Comparison of ENCODE assay signal across 8 cellular contexts in the genomic region with DNA sequence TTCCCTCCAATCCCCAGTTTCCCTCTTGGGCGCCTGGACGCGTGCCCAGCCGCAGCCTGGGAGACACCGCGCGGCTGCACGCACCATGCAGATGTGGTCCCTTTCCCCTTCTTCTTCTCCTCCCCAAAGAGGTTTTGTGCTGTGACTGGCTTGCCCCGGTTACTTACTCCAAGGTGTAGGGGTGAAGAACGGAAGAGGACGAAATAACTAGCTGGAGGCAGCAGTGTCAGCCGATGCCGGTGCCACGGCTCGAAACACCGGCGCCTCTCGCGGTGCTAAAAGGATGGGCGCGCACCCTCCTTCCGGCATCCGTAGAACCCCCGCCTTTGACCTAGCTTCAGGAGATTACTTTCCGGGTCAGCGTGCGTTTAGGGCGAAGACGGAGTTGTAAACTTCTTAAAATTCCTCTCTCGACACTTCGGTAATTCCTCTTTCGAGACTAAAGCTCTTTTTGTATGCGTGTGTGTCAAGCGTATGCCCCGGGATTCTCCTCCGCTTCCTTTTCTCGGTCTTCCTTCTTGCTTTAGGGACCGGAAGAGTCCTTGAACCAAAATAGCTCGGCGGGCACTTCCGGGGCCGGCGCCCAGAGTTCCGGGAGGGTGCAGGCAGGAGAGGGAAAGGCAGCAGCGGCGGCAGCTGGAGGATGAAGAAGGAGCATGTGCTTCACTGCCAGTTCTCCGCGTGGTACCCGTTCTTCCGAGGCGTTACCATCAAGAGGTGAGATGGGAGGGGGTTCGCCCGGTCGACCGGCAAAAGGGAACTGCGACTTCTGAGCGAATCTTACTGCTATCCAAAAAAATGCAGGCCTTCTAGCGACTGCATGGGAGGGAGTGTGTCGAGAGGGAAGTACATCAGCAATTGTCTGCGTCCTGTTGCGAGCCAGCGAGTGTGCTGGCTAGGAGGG. TPM values are rescaled to one million over a fixed set of nuclear protein-coding genes. Genes with fewer than 3 reads are reported as not detected.
DNase-seq lines count a peak whose midpoint lies in the region; ATAC-seq and TF ChIP-seq lines count a peak whose summit lies in the region.

A gene with protein sequence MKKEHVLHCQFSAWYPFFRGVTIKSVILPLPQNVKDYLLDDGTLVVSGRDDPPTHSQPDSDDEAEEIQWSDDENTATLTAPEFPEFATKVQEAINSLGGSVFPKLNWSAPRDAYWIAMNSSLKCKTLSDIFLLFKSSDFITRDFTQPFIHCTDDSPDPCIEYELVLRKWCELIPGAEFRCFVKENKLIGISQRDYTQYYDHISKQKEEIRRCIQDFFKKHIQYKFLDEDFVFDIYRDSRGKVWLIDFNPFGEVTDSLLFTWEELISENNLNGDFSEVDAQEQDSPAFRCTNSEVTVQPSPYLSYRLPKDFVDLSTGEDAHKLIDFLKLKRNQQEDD (plus strand): TSS at position 586 of the 904 bp plus-strand sequence. CDS start 58 bp downstream, at position 644.
A gene (minus strand): TSS at position 289 of the 904 bp plus-strand sequence. CDS start 9,600 bp downstream, outside the sequence.

- peak within 1 kb of the TSS; percentile 97 for H2AFZ ChIP-seq in osteoblast (ENCODE audit: low read length)

- peaks cover 14% of the 10 kb centered on the region for H3K36me3 Mint-ChIP-seq in activated naive CD8-positive, alpha-beta T cell
- no peaks in the 10 kb centered on the region for H3K36me3 Mint-ChIP-seq in glutamatergic neuron (ENCODE audit: unreplicated experiment)

- TF ChIP-seq CTCF in glutamatergic neuron (IDR thresholded peaks at IDR 0.05; ENCODE audit: partially characterized antibody, unreplicated experiment): no peak
- no peak for TF ChIP-seq CTCF in osteoblast (IDR thresholded peaks at IDR 0.05; ENCODE audit: extremely low read depth, low read depth, low read length)
- peak in 2 of 3 experiments; percentile 5 to 16 for TF ChIP-seq CTCF in testis (IDR thresholded peaks at IDR 0.05)

- TF ChIP-seq POLR2A in GM10847 (IDR thresholded peaks at IDR 0.05; ENCODE audit: extremely low read depth, insufficient read length) (peak; percentile 28), testis (IDR thresholded peaks at IDR 0.05) (no peak)

- H3K9me3 ChIP-seq in osteoblast (ENCODE audit: low read depth, low read length) (no peaks in the 10 kb centered on the region), testis (no peaks in the 10 kb centered on the region)

- no peaks in the 10 kb centered on the region for H3K9me3 Mint-ChIP-seq in activated naive CD8-positive, alpha-beta T cell (ENCODE audit: low read depth)
- H3K9me3 Mint-ChIP-seq in glutamatergic neuron (ENCODE audit: unreplicated experiment): peaks cover 12% of the 10 kb centered on the region

- peaks cover 3% of the 10 kb centered on the region for H4K20me1 ChIP-seq in osteoblast (ENCODE audit: insufficient read depth, low read length)

- H3K27ac Mint-ChIP-seq in activated naive CD8-positive, alpha-beta T cell: peak within 1 kb of the TSS; percentile 99
- peak within 1 kb of the TSS; percentile 99 for H3K27ac Mint-ChIP-seq in glutamatergic neuron (ENCODE audit: unreplicated experiment)

- peak within 1 kb of the TSS; percentile 81 for H3K4me3 ChIP-seq in osteoblast (ENCODE audit: insufficient read depth, low read length)
- H3K4me3 ChIP-seq in testis: peak within 1 kb of the TSS; percentile 75 to 91

- H3K4me1 ChIP-seq in osteoblast (ENCODE audit: insufficient read depth, low read length): peaks cover 28% of the 10 kb centered on the region
- peaks cover 5% of the 10 kb centered on the region for H3K4me1 ChIP-seq in testis

- peaks cover 9% of the 10 kb centered on the region for H3K36me3 ChIP-seq in osteoblast (ENCODE audit: insufficient read depth, low read length)
- no peaks in the 10 kb centered on the region for H3K36me3 ChIP-seq in testis (ENCODE audit: low read depth, missing control alignments)

- DNase-seq in NCI-H1092 treated with DMSO at 0.1 percent for 48 hours (lab: John Stamatoyannopoulos, UW) (peak; percentile 91), SKM-1 treated with dmso at 0.1 percent for 144 hours (lab: John Stamatoyannopoulos, UW; ENCODE audit: unreplicated experiment) (peak; percentile 71), glutamatergic neuron (peak; percentile 87), osteoblast (ENCODE audit: insufficient read length, low spot score, missing footprints) (peak; percentile 89), testis (peak; percentile 95)

- no peaks in the 10 kb centered on the region for H3K27me3 ChIP-seq in osteoblast (ENCODE audit: insufficient read depth, low read length)
- no peaks in the 10 kb centered on the region for H3K27me3 ChIP-seq in testis

- peak within 1 kb of the TSS; percentile 96 for H3K27ac ChIP-seq in osteoblast (ENCODE audit: low read depth, low read length)
- peak within 1 kb of the TSS; percentile 94 to 95 for H3K27ac ChIP-seq in testis

- intact Hi-C loops in testis (cut with DNase I; ENCODE audit: low total_unique reads): no loop called here

- H3K4me3 Mint-ChIP-seq in activated naive CD8-positive, alpha-beta T cell: peak within 1 kb of the TSS; percentile 100
- H3K4me3 Mint-ChIP-seq in glutamatergic neuron (ENCODE audit: unreplicated experiment): peak within 1 kb of the TSS; percentile 99

- H3K79me2 ChIP-seq in osteoblast (ENCODE audit: insufficient read depth, low read length): peaks cover 79% of the 10 kb centered on the region

- ATAC-seq in HG02623 (IDR thresholded peaks at IDR 0.05; ENCODE audit: unreplicated experiment): peak; percentile 87

- WGBS in testis, 2 donors: 0% methylated on average over 57 to 62 of the region's 62 CpGs

- H3K27me3 Mint-ChIP-seq in activated naive CD8-positive, alpha-beta T cell: no peaks in the 10 kb centered on the region
- H3K27me3 Mint-ChIP-seq in glutamatergic neuron (ENCODE audit: unreplicated experiment): peaks cover 6% of the 10 kb centered on the region

- peak within 1 kb of the TSS; percentile 89 for H3K4me2 ChIP-seq in osteoblast (ENCODE audit: insufficient read depth, low read length)

- H3K4me1 Mint-ChIP-seq in activated naive CD8-positive, alpha-beta T cell (ENCODE audit: low read depth): peaks cover 58% of the 10 kb centered on the region
- H3K4me1 Mint-ChIP-seq in glutamatergic neuron (ENCODE audit: low read depth, unreplicated experiment): peaks cover 11% of the 10 kb centered on the region

RNA-seq across cellular contexts. Expression of the first gene that starts in this region (rescaled TPM):
- total RNA-seq in glutamatergic neuron (ENCODE audit: unreplicated experiment) (76.0 TPM), osteoblast (86.9 and 96.9 TPM in 2 replicates), testis (10 to 100 TPM; 62.4 to 71.7 TPM)
- polyA plus RNA-seq in testis (ENCODE audit: insufficient read depth, low read depth, low replicate concordance): 87.4 TPM

RNA-seq across cellular contexts. Expression of the second gene that starts in this region (rescaled TPM):
- total RNA-seq in glutamatergic neuron (ENCODE audit: unreplicated experiment) (53.5 TPM), osteoblast (51.0 and 65.7 TPM in 2 replicates), testis (10 to 100 TPM; 22.0 to 26.5 TPM)
- polyA plus RNA-seq in testis (ENCODE audit: insufficient read depth, low read depth, low replicate concordance): 25.9 TPM

Comparison
In these comparisons a context has a peak if more than half of its experiments do, and no peak if none do; other contexts are left out.
1. Peak in every context shown above with its lines: DNase-seq, ATAC-seq, H3K4me3 ChIP-seq and H3K27ac ChIP-seq.
2. CTCF ChIP-seq: peak in testis (2 of 3); none in glutamatergic neuron (single experiment) and osteoblast (single experiment).